In the genomic region with DNA sequence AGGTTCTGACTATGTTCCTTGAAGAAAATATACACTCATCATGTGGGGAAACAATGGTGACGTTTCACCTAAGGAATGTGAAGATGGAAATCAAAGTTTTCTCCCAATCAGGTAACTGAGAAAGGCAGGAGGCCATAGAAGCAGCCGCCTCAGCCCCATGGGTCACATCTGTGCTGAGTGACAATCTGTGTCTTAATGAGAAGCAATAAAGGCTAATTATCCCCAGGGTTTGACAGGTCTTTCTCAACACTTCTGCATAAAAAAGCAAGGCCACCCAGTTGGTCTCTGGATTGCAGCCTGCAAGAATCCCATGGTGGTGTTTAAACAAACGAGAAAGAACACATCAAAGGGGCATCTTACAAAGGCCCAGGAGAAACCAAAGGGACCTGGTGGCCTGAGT, we compare ENCODE assay signal across 27 cellular contexts.
DNase-seq lines count a peak whose midpoint lies in the region; ATAC-seq and TF ChIP-seq lines count a peak whose summit lies in the region.
"Had no signal": no experiment of that assay in that cellular context is flagged by ENCODE, and none has a peak within 500 bp of the region (broad histone marks: within the 10 kb centered on the region; RNA-seq: fewer than 3 reads in every experiment).

No MANE protein-coding gene starts in this region.

- H3K4me2 ChIP-seq in PC-9 = no peak overlapping the region; the same call in 1 of the 2 replicates

- CTCF ChIA-PET in Caco-2 (lab: Charles Lee) (no interaction called here), PC-9 (lab: Charles Lee) (no interaction called here)

- no peaks in the 10 kb centered on the region for H3K27me3 Mint-ChIP-seq in Caco-2 (ENCODE audit: insufficient read depth, unreplicated experiment)
- H3K27me3 Mint-ChIP-seq: activated CD4-positive, alpha-beta memory T cell treated with anti-CD3 and anti-CD28 coated beads for 36 hours had no signal

- no peaks in the 10 kb centered on the region for H3K36me3 ChIP-seq in Caco-2 (ENCODE audit: control insufficient read depth, insufficient read depth, low read length)
- no peaks in the 10 kb centered on the region for H3K36me3 ChIP-seq in PC-9 (ENCODE audit: low read depth)
- H3K36me3 ChIP-seq: adrenal gland, cardiac muscle cell, suprapubic skin, uterus had no signal

- H3K4me3 ChIP-seq in Caco-2 (ENCODE audit: low read depth, low read length) (no peak overlapping the region), PC-9 (no peak overlapping the region), epithelial cell of esophagus (ENCODE audit: low read length) (no peak overlapping the region), dorsolateral prefrontal cortex (no peak overlapping the region)
- H3K4me3 ChIP-seq: adrenal gland, cardiac muscle cell, suprapubic skin, uterus had no signal

- peaks cover 33% of the 10 kb centered on the region for H3F3A ChIP-seq in PC-9 (ENCODE audit: insufficient read depth, low read depth)

- no peak for TF ChIP-seq CTCF in Caco-2 (IDR thresholded peaks at IDR 0.05; ENCODE audit: insufficient read depth in 1 of 2, low read depth in 1 of 2, low read length in 1 of 2, severe bottlenecking in 1 of 2, unreplicated experiment in 1 of 2)
- TF ChIP-seq CTCF in PC-9 (conservative IDR thresholded peaks at IDR 0.05) = no peak
- no peak for TF ChIP-seq CTCF in epithelial cell of esophagus (IDR thresholded peaks at IDR 0.05; ENCODE audit: insufficient read depth, low read depth, low read length, missing control alignments)
- TF ChIP-seq CTCF in dorsolateral prefrontal cortex (IDR thresholded peaks at IDR 0.05 in 54 of 56, conservative IDR thresholded peaks at IDR 0.05 in 2 of 56; ENCODE audit: low read depth in 1 of 56, partially characterized antibody in 56 of 56) = no peak

- POLR2A ChIA-PET in Caco-2 (lab: Charles Lee) (no interaction called here), PC-9 (lab: Charles Lee; ENCODE audit: unreplicated experiment) (no interaction called here)

- no peaks in the 10 kb centered on the region for H4K20me1 ChIP-seq in PC-9 (ENCODE audit: insufficient read depth)

- H3K9me2 ChIP-seq in PC-9 (ENCODE audit: insufficient read depth) = no peaks in the 10 kb centered on the region

- peaks cover 62% of the 10 kb centered on the region for H3K4me1 Mint-ChIP-seq in Caco-2 (ENCODE audit: low read depth, unreplicated experiment)

- peak overlapping the region; percentile 22; the same call in 1 of the 2 replicates for H3K27ac ChIP-seq in PC-9
- H3K27ac ChIP-seq in caudate nucleus (ENCODE audit: low read depth, low read length) = no peak overlapping the region
- H3K27ac ChIP-seq in dorsolateral prefrontal cortex = no peak overlapping the region
- H3K27ac ChIP-seq: adrenal gland, cardiac muscle cell, parathyroid adenoma, suprapubic skin, uterus had no signal

- no TSS peak for BruUV-seq in Caco-2 (replicated peaks; lab: Mats Ljungman, UMichigan)
- BruUV-seq in PC-9 (replicated peaks; lab: Mats Ljungman, UMichigan) = no TSS peak

- intact Hi-C loops in Caco-2 (cut with micrococcal nuclease; ENCODE audit: unreplicated experiment) = loop anchor here (2.0 kb wide), 1 partner anchor 20 kb away; no protein-coding TSS in a partner anchor
- intact Hi-C loops in PC-9 (cut with micrococcal nuclease; ENCODE audit: unreplicated experiment) = no loop called here
- intact Hi-C loops in dorsolateral prefrontal cortex (cut with DNase I) = no loop called here

- no peaks in the 10 kb centered on the region for H3K27me3 ChIP-seq in Caco-2 (replicated peaks; ENCODE audit: control insufficient read depth, insufficient read depth, low read length)
- no peaks in the 10 kb centered on the region for H3K27me3 ChIP-seq in PC-9 (ENCODE audit: insufficient read depth, low read depth)
- no peaks in the 10 kb centered on the region for H3K27me3 ChIP-seq in dorsolateral prefrontal cortex
- H3K27me3 ChIP-seq: adrenal gland, cardiac muscle cell, suprapubic skin, uterus had no signal

- H3K36me3 Mint-ChIP-seq in Caco-2 (ENCODE audit: insufficient read depth, unreplicated experiment) = no peaks in the 10 kb centered on the region
- H3K36me3 Mint-ChIP-seq: activated CD4-positive, alpha-beta memory T cell treated with anti-CD3 and anti-CD28 coated beads for 36 hours; CD14-positive monocyte; immature natural killer cell had no signal

- H3K79me2 ChIP-seq in PC-9 (ENCODE audit: low read depth) = no peaks in the 10 kb centered on the region
- H3K79me2 ChIP-seq: parathyroid adenoma had no signal

- H3K4me1 ChIP-seq in Caco-2 (peaks cover 33% of the 10 kb centered on the region), PC-9 (replicated peaks; ENCODE audit: insufficient read depth) (peaks cover 50% of the 10 kb centered on the region)
- H3K4me1 ChIP-seq: parathyroid adenoma, uterus had no signal

- DNase-seq in Caco-2 (no peak), HT1080 (ENCODE audit: low read depth) (peak; percentile 13), PC-9 (peak; percentile 33 to 76), epithelial cell of esophagus (ENCODE audit: low read depth) (peak; percentile 22), caudate nucleus (lab: John Stamatoyannopoulos, UW) (no peak), dorsolateral prefrontal cortex (no peak)
- DNase-seq in activated CD8-positive, alpha-beta memory T cell treated with anti-CD3 and anti-CD28 coated beads, Interleukin-2, amount 50 U/mL, for 48 hours = no peak
- DNase-seq: activated CD4-positive, alpha-beta memory T cell treated with anti-CD3 and anti-CD28 coated beads for 36 hours; activated CD4-positive, CD25-positive, alpha-beta regulatory T cell; activated gamma-delta T cell treated with Interleukin-2 at 50 U/mL for 16 hours; activated T-cell treated with anti-CD3 and anti-CD28 coated beads for 4 hours; adrenal gland; dermis blood vessel endothelial cell; GF-D8; immature natural killer cell; Kasumi-1; NCI-H1092; NCI-H2029 treated with DMSO at 0.1 percent for 48 hours; nephron progenitor cell; uterus had no signal

- H3K27ac Mint-ChIP-seq in Caco-2 (ENCODE audit: unreplicated experiment) = peak overlapping the region; percentile 45
- H3K27ac Mint-ChIP-seq: activated CD4-positive, alpha-beta memory T cell treated with anti-CD3 and anti-CD28 coated beads for 36 hours; immature natural killer cell; nephron progenitor cell had no signal

- no peak for ATAC-seq in HG03039 (IDR thresholded peaks at IDR 0.05; ENCODE audit: unreplicated experiment)
- ATAC-seq: HCT116, left lobe of liver had no signal

- no peak overlapping the region for H3K4me3 Mint-ChIP-seq in Caco-2 (ENCODE audit: unreplicated experiment)
- H3K4me3 Mint-ChIP-seq: activated CD4-positive, alpha-beta memory T cell treated with anti-CD3 and anti-CD28 coated beads for 36 hours; CD14-positive monocyte; immature natural killer cell; nephron progenitor cell had no signal

- H3K9me3 ChIP-seq in Caco-2 (peaks cover 10% of the 10 kb centered on the region), PC-9 (ENCODE audit: insufficient read depth, low read depth) (peaks cover 12% of the 10 kb centered on the region; the same call in 1 of the 2 replicates)
- H3K9me3 ChIP-seq: adrenal gland, suprapubic skin, uterus had no signal

- no peak overlapping the region for H2AFZ ChIP-seq in PC-9

- peaks cover 11% of the 10 kb centered on the region for H3K9me3 Mint-ChIP-seq in Caco-2 (ENCODE audit: unreplicated experiment)
- H3K9me3 Mint-ChIP-seq: activated CD4-positive, alpha-beta memory T cell treated with anti-CD3 and anti-CD28 coated beads for 36 hours; immature natural killer cell had no signal

Comparison
In these comparisons a context has a peak if more than half of its experiments do, and no peak if none do; other contexts are left out.
1. DNase-seq: peak in HT1080 (single experiment), PC-9 (2 of 2) and epithelial cell of esophagus (single experiment); none in Caco-2 (0 of 2), caudate nucleus (0 of 61), dorsolateral prefrontal cortex (0 of 10) and activated CD8-positive, alpha-beta memory T cell treated with anti-CD3 and anti-CD28 coated beads, Interleukin-2, amount 50 U/mL, for 48 hours (single experiment).